17 cellular contexts compared by ENCODE assay signal in genomic region chr1:92707292-92707691, GRCh38.
"Had no signal": no experiment of that assay in that cellular context is flagged by ENCODE, and none has a peak within 500 bp of the region (broad histone marks: within the 10 kb centered on the region; RNA-seq: fewer than 3 reads in every experiment).

No MANE protein-coding gene starts in this region.

- FAIRE-seq: endometrium, frontal cortex, kidney had no signal

- ATAC-seq: effector memory CD8-positive, alpha-beta T cell; left lobe of liver; naive thymus-derived CD4-positive, alpha-beta T cell; stimulated activated effector memory CD8-positive, alpha-beta T cell treated with anti-CD3 and anti-CD28 coated beads, Interleukin-12 subunit alpha, Interleukin-12 subunit beta, amount 100 ng/mL, for 72 hours had no signal

- DNase-seq: cortex of kidney; effector memory CD8-positive, alpha-beta T cell; hypothalamus; kidney; naive thymus-derived CD4-positive, alpha-beta T cell; nucleus accumbens; sigmoid colon; stimulated activated CD4-positive, alpha-beta T cell treated with anti-CD3 and anti-CD28 coated beads, Interleukin-2, amount 100 ng/mL, for 24 hours; stimulated activated CD4-positive, alpha-beta T cell treated with anti-CD3 and anti-CD28 coated beads, Interleukin-4, amount 100 ng/mL, for 24 hours; stimulated activated naive CD4-positive, alpha-beta T cell treated with Interleukin-2 at 50 U/mL for 16 hours; stomach; thyroid gland; trophoblast cell had no signal
